In genomic region chr3:140128217-140129137, GRCh38 we compare ENCODE assay signal across 8 cellular contexts.
DNase-seq lines count a peak whose midpoint lies in the region; ATAC-seq and TF ChIP-seq lines count a peak whose summit lies in the region.

No MANE protein-coding gene starts in this region.

- H3K27me3 ChIP-seq in brain microvascular endothelial cell (replicated peaks) = no peaks in the 10 kb centered on the region

- no peaks in the 10 kb centered on the region for H3K4me1 Mint-ChIP-seq in effector memory CD8-positive, alpha-beta T cell (ENCODE audit: low read depth in 2 of 2)

- no peak overlapping the region for H3K27ac Mint-ChIP-seq in effector memory CD8-positive, alpha-beta T cell

- no peaks in the 10 kb centered on the region for H3K27me3 Mint-ChIP-seq in effector memory CD8-positive, alpha-beta T cell

- peak; percentile 52 for ATAC-seq in GM21723 (IDR thresholded peaks at IDR 0.05; ENCODE audit: unreplicated experiment)
- no peak for ATAC-seq in GM21360 (IDR thresholded peaks at IDR 0.05; ENCODE audit: unreplicated experiment)
- ATAC-seq in effector memory CD8-positive, alpha-beta T cell (replicated peaks) = no peak

- no peaks in the 10 kb centered on the region for H3K36me3 ChIP-seq in brain microvascular endothelial cell (replicated peaks)

- no peaks in the 10 kb centered on the region for H3K9me3 Mint-ChIP-seq in effector memory CD8-positive, alpha-beta T cell

- H3K36me3 Mint-ChIP-seq in effector memory CD8-positive, alpha-beta T cell (ENCODE audit: insufficient read depth) = no peaks in the 10 kb centered on the region

- DNase-seq in GDM1 (lab: John Stamatoyannopoulos, UW) (peak; percentile 6), NCI-H1694 (lab: John Stamatoyannopoulos, UW) (peak; percentile 80), brain microvascular endothelial cell (peak; percentile 20), medulla oblongata (ENCODE audit: extremely low spot score) (peak; percentile 53)
- DNase-seq in effector memory CD8-positive, alpha-beta T cell = no peak
- no peak for DNase-seq in activated naive CD4-positive, alpha-beta T cell (lab: John Stamatoyannopoulos, UW)

- in situ Hi-C loops in brain microvascular endothelial cell (cut with HindIII; ENCODE audit: low pct_ligation_motif_present, low sequenced_read_pairs) = no loop called here

- no peak overlapping the region for H3K27ac ChIP-seq in brain microvascular endothelial cell

- TF ChIP-seq CTCF in brain microvascular endothelial cell (IDR thresholded peaks at IDR 0.05; ENCODE audit: low read depth, low read length, missing control alignments) = peak; percentile 74

- no peak overlapping the region for H3K4me3 ChIP-seq in brain microvascular endothelial cell (ENCODE audit: low read depth, low read length)

- H3K4me3 Mint-ChIP-seq in effector memory CD8-positive, alpha-beta T cell = no peak overlapping the region

Comparison
In these comparisons a context has a peak if more than half of its experiments do, and no peak if none do; other contexts are left out.
1. DNase-seq: peak in GDM1 (single experiment), NCI-H1694 (single experiment), brain microvascular endothelial cell (single experiment) and medulla oblongata (single experiment); none in effector memory CD8-positive, alpha-beta T cell (0 of 3) and activated naive CD4-positive, alpha-beta T cell (0 of 4).